ENCODE assay signal across 15 cellular contexts in genomic region chr2:172281648-172282576, GRCh38.
DNase-seq lines count a peak whose midpoint lies in the region; ATAC-seq, FAIRE-seq and TF ChIP-seq lines count a peak whose summit lies in the region.
"Had no signal": no experiment of that assay in that cellular context is flagged by ENCODE, and none has a peak within 500 bp of the region (broad histone marks: within the 10 kb centered on the region; RNA-seq: fewer than 3 reads in every experiment).

No MANE protein-coding gene starts in this region.

- no peak overlapping the region for H3K4me3 ChIP-seq in astrocyte (ENCODE audit: insufficient read depth, low read depth, low read length)
- no peak overlapping the region for H3K4me3 ChIP-seq in keratinocyte (ENCODE audit: control insufficient read depth in 2 of 3, extremely low read depth in 1 of 3, insufficient read depth in 2 of 3, low read depth in 1 of 3, low read length in 3 of 3)
- H3K4me3 ChIP-seq: A549, thyroid gland had no signal

- H3K36me3 ChIP-seq in astrocyte (ENCODE audit: insufficient read depth, low read length) (no peaks in the 10 kb centered on the region), keratinocyte (ENCODE audit: control insufficient read depth in 2 of 2, extremely low read depth in 1 of 2, insufficient read depth in 2 of 2, low read length in 2 of 2) (no peaks in the 10 kb centered on the region)
- H3K36me3 ChIP-seq: thyroid gland, WERI-Rb-1 had no signal

- peaks cover 34% of the 10 kb centered on the region for H3K4me1 Mint-ChIP-seq in astrocyte (ENCODE audit: low read depth, unreplicated experiment)
- peaks cover 9% of the 10 kb centered on the region for H3K4me1 Mint-ChIP-seq in stimulated activated memory B cell treated with anti-CD40 and anti-IgM and Interleukin-4, amounts not matched to agents 10 μg/mL and 1 μg/mL and 100 μg/mL, for 72 hours

- no peaks in the 10 kb centered on the region for H3K27me3 Mint-ChIP-seq in astrocyte (ENCODE audit: low read depth, unreplicated experiment)
- H3K27me3 Mint-ChIP-seq in stimulated activated memory B cell treated with anti-CD40 and anti-IgM and Interleukin-4, amounts not matched to agents 10 μg/mL and 1 μg/mL and 100 μg/mL, for 72 hours = peaks cover 10% of the 10 kb centered on the region
- H3K27me3 Mint-ChIP-seq: activated naive CD8-positive, alpha-beta T cell had no signal

- H4K20me1 ChIP-seq in astrocyte (ENCODE audit: insufficient read depth, low read length) (no peaks in the 10 kb centered on the region), keratinocyte (ENCODE audit: control insufficient read depth, extremely low read depth, insufficient read depth, low read length) (no peaks in the 10 kb centered on the region)

- ATAC-seq in GM19397 (IDR thresholded peaks at IDR 0.05; ENCODE audit: unreplicated experiment) = no peak
- ATAC-seq in stimulated activated memory B cell treated with anti-CD40 and anti-IgM and Interleukin-4, amounts not matched to agents 10 μg/mL and 1 μg/mL and 100 μg/mL, for 72 hours = no peak
- ATAC-seq: A549 had no signal

- no peaks in the 10 kb centered on the region for H3K27me3 ChIP-seq in astrocyte (ENCODE audit: insufficient read depth, low read length)
- no peaks in the 10 kb centered on the region for H3K27me3 ChIP-seq in keratinocyte (ENCODE audit: control insufficient read depth, extremely low read depth, insufficient read depth, low read length)
- H3K27me3 ChIP-seq: thyroid gland had no signal

- peak; percentile 77 for DNase-seq in A172 (ENCODE audit: low spot score)
- peak; percentile 84 for DNase-seq in HT1080 (ENCODE audit: low read depth)
- DNase-seq in astrocyte (ENCODE audit: low read depth) = peak; percentile 82
- no peak for DNase-seq in keratinocyte (ENCODE audit: low read depth, low spot score)
- no peak for DNase-seq in activated effector memory CD4-positive, alpha-beta T cell treated with anti-CD3 and anti-CD28 coated beads, Interleukin-2, amount 50 U/mL, for 16 hours
- DNase-seq in anterior cingulate cortex (lab: John Stamatoyannopoulos, UW) = no peak
- DNase-seq: NCI-H2107; NK-92 treated with Interleukin-12 subunit alpha and Interleukin-12 subunit beta, amount 100 ng/mL, for 24 hours; thyroid gland had no signal

- FAIRE-seq in astrocyte (lab: Jason Lieb, UNC) = no peak
- FAIRE-seq in keratinocyte (lab: Jason Lieb, UNC) = peak; percentile 69
- FAIRE-seq: A549 had no signal

- peaks cover 5% of the 10 kb centered on the region for H3K9me3 Mint-ChIP-seq in astrocyte (ENCODE audit: unreplicated experiment)
- peaks cover 5% of the 10 kb centered on the region for H3K9me3 Mint-ChIP-seq in stimulated activated memory B cell treated with anti-CD40 and anti-IgM and Interleukin-4, amounts not matched to agents 10 μg/mL and 1 μg/mL and 100 μg/mL, for 72 hours

- dilution Hi-C loops in keratinocyte (cut with MboI; ENCODE audit: extremely low pct_ligation_motif_present, low sequenced_read_pairs) = no loop called here

- H3K4me2 ChIP-seq in astrocyte (ENCODE audit: low read length) (peak overlapping the region; percentile 9), keratinocyte (ENCODE audit: control insufficient read depth, extremely low read depth, insufficient read depth, low read depth, low read length) (peak overlapping the region; percentile 34)
- H3K4me2 ChIP-seq: A549 had no signal

- H3K36me3 Mint-ChIP-seq in astrocyte (ENCODE audit: low read depth, unreplicated experiment) = no peaks in the 10 kb centered on the region
- H3K36me3 Mint-ChIP-seq in stimulated activated memory B cell treated with anti-CD40 and anti-IgM and Interleukin-4, amounts not matched to agents 10 μg/mL and 1 μg/mL and 100 μg/mL, for 72 hours = no peaks in the 10 kb centered on the region

- H3K4me1 ChIP-seq in astrocyte (ENCODE audit: insufficient read depth, low read length) (peaks cover 36% of the 10 kb centered on the region), keratinocyte (ENCODE audit: control insufficient read depth, extremely low read depth, insufficient read depth, low read length) (peaks cover 37% of the 10 kb centered on the region)
- H3K4me1 ChIP-seq: A549 had no signal

- no peak overlapping the region for H2AFZ ChIP-seq in astrocyte (ENCODE audit: low read depth, low read length)
- no peak overlapping the region for H2AFZ ChIP-seq in keratinocyte (ENCODE audit: control insufficient read depth, low read length)

- TF ChIP-seq CTCF in astrocyte (IDR thresholded peaks at IDR 0.05; ENCODE audit: insufficient read depth, low read depth, low read length) (no peak), keratinocyte (optimal IDR thresholded peaks at IDR 0.05 in 1 of 3, IDR thresholded peaks at IDR 0.05 in 1 of 3, conservative IDR thresholded peaks at IDR 0.05 in 1 of 3; ENCODE audit: extremely low read depth in 1 of 3, insufficient read depth in 2 of 3, low read length in 3 of 3) (no peak)

- no peaks in the 10 kb centered on the region for H3K79me2 ChIP-seq in astrocyte (ENCODE audit: insufficient read depth, low read length)
- no peaks in the 10 kb centered on the region for H3K79me2 ChIP-seq in keratinocyte (ENCODE audit: control insufficient read depth, insufficient read depth, low read length)

- H3K27ac Mint-ChIP-seq in astrocyte (ENCODE audit: unreplicated experiment) = peak overlapping the region; percentile 93
- H3K27ac Mint-ChIP-seq in stimulated activated memory B cell treated with anti-CD40 and anti-IgM and Interleukin-4, amounts not matched to agents 10 μg/mL and 1 μg/mL and 100 μg/mL, for 72 hours = no peak overlapping the region
- H3K27ac Mint-ChIP-seq: activated naive CD8-positive, alpha-beta T cell had no signal

- H3K4me3 Mint-ChIP-seq in astrocyte (ENCODE audit: unreplicated experiment) = no peak overlapping the region
- no peak overlapping the region for H3K4me3 Mint-ChIP-seq in stimulated activated memory B cell treated with anti-CD40 and anti-IgM and Interleukin-4, amounts not matched to agents 10 μg/mL and 1 μg/mL and 100 μg/mL, for 72 hours
- H3K4me3 Mint-ChIP-seq: activated naive CD8-positive, alpha-beta T cell; neural crest cell had no signal

- peak overlapping the region; percentile 94 for H3K27ac ChIP-seq in astrocyte (ENCODE audit: low read depth, low read length)
- peak overlapping the region; percentile 78 for H3K27ac ChIP-seq in keratinocyte (ENCODE audit: control insufficient read depth, insufficient read depth, low read length)
- H3K27ac ChIP-seq: A549, thyroid gland, WERI-Rb-1 had no signal

- H3K9me3 ChIP-seq in astrocyte (ENCODE audit: insufficient read depth, low read depth, low read length) (no peaks in the 10 kb centered on the region), keratinocyte (ENCODE audit: control insufficient read depth, low read depth, low read length) (no peaks in the 10 kb centered on the region)
- H3K9me3 ChIP-seq: thyroid gland had no signal

- no peaks in the 10 kb centered on the region for H3K9me1 ChIP-seq in keratinocyte (ENCODE audit: control insufficient read depth, extremely low read depth, insufficient read depth, low read length)

- H3K9ac ChIP-seq in astrocyte (ENCODE audit: low read length) (peak overlapping the region; percentile 76), keratinocyte (ENCODE audit: control insufficient read depth, extremely low read depth, insufficient read depth, low read length) (peak overlapping the region; percentile 57)

Comparison
In these comparisons a context has a peak if more than half of its experiments do, and no peak if none do; other contexts are left out.
1. DNase-seq: peak in A172 (single experiment), HT1080 (single experiment) and astrocyte (single experiment); none in keratinocyte (single experiment), activated effector memory CD4-positive, alpha-beta T cell treated with anti-CD3 and anti-CD28 coated beads, Interleukin-2, amount 50 U/mL, for 16 hours (single experiment) and anterior cingulate cortex (0 of 58).